ENCODE assay signal across 19 cellular contexts in the genomic region with DNA sequence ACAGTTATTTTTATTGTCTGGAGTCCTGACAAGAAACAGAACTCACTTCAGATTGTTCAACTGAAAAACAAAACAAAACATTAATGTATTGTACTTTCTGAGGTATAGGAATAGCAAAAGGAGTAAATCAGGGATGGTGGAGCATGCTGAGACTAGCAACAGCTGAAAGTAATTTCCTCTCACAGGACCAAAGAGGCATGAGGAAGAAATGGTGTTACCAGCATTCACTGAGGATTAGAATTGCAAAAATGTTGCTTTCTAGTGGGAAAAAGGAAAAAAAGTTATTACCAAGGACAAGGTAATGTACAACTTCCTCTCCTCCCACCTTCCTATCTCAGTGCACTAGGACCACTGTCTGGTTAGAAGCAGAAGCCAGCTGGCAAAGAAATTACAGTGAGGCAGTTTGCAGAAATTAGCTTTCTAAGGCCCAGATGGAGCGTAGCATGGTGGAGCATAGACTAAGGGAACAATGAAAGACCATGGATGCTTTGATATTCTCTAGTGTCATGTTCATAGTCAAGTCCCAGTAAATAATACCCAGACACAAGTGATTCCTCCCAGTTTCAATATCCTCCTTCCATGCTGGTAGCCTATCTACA.
A peak's percentile ranks its signal among the peaks of the same experiment; 100 is the strongest.
DNase-seq lines count a peak whose midpoint lies in the region; FAIRE-seq and TF ChIP-seq lines count a peak whose summit lies in the region.
"Had no signal": no experiment of that assay in that cellular context is flagged by ENCODE, and none has a peak within 500 bp of the region (broad histone marks: within the 10 kb centered on the region; RNA-seq: fewer than 3 reads in every experiment).

No MANE protein-coding gene starts in this region.

- CTCF ChIA-PET in H1 (lab: Charles Lee; ENCODE audit: partially characterized antibody), result interaction anchor here (0.6 to 1.4 kb wide), 4 partner anchors 10 to 57 kb away, joined by 3 to 4 read pairs (median 3); no protein-coding TSS in a partner anchor
- CTCF ChIA-PET in HEK293T (lab: Yijun Ruan, JAX), result no interaction called here

- DNase-seq in Karpas-422 (no peak), H1 (ENCODE audit: low read depth in 1 of 2, low spot score in 2 of 2) (no peak), hepatocyte (ENCODE audit: low spot score) (no peak), suprapubic skin (ENCODE audit: low spot score in 2 of 2) (no peak), SIG-M5 treated with dmso at 0.1 percent for 504 hours (lab: John Stamatoyannopoulos, UW; ENCODE audit: unreplicated experiment) (no peak), EL (no peak), HEK293T (ENCODE audit: extremely low spot score) (no peak)
- no peak for DNase-seq in activated CD8-positive, alpha-beta memory T cell treated with anti-CD3 and anti-CD28 coated beads, Interleukin-2, amount 50 U/mL, for 4 hours
- DNase-seq: activated effector memory CD4-positive, alpha-beta T cell treated with Interleukin-2 at 50 U/mL for 16 hours; NCI-H1694 treated with DMSO at 0.1 percent for 48 hours; NCI-H2227 treated with DMSO at 0.1 percent for 48 hours; NCI-H82; psoas muscle; SIG-M5; spleen; stimulated activated CD4-positive, alpha-beta T cell treated with anti-CD3 and anti-CD28 coated beads, Interleukin-4, amount 100 ng/mL, for 24 hours; upper lobe of left lung had no signal

- H3K23ac ChIP-seq in H1 (ENCODE audit: insufficient read length), result no peak overlapping the region

- H3K9me2 ChIP-seq in Karpas-422 (replicated peaks; ENCODE audit: insufficient read depth, low read length) (no peaks in the 10 kb centered on the region), hepatocyte (replicated peaks; ENCODE audit: insufficient read depth) (no peaks in the 10 kb centered on the region)

- H2AK5ac ChIP-seq in H1 (ENCODE audit: low read depth, low read length), result no peak overlapping the region

- H3K27ac ChIP-seq in Karpas-422 (ENCODE audit: low read length), result peak overlapping the region; percentile 42
- H3K27ac ChIP-seq in H1 (ENCODE audit: low read depth, low read length), result no peak overlapping the region
- H3K27ac ChIP-seq in hepatocyte, result peak overlapping the region; percentile 25
- peak overlapping the region; percentile 31 for H3K27ac ChIP-seq in suprapubic skin
- H3K27ac ChIP-seq: cardiac muscle cell, gastroesophageal sphincter, psoas muscle, spleen had no signal

- no peak overlapping the region for H3K4ac ChIP-seq in H1 (replicated peaks; ENCODE audit: insufficient read length, low read depth, low read length)

- no peaks in the 10 kb centered on the region for H3K79me2 ChIP-seq in Karpas-422 (ENCODE audit: low read length)
- no peaks in the 10 kb centered on the region for H3K79me2 ChIP-seq in H1 (ENCODE audit: control insufficient read depth in 1 of 2, insufficient read depth in 2 of 2, low read length in 2 of 2)
- H3K79me2 ChIP-seq in hepatocyte, result no peaks in the 10 kb centered on the region

- no peak overlapping the region for H4K5ac ChIP-seq in H1 (ENCODE audit: insufficient read length, low read depth, low read length)

- no peak overlapping the region for H2BK20ac ChIP-seq in H1 (ENCODE audit: low read length)

- 94% methylated on average over 1 of the region's 1 CpG; no CpG with 5 or more reads in 1 of the 2 experiments for WGBS in H1 (ENCODE audit: extremely low coverage in 1 of 2, insufficient coverage in 1 of 2, insufficient read length in 1 of 2, insufficient replicate concordance in 2 of 2, low coverage in 1 of 2, low lambda C conversion rate in 2 of 2, missing lambda C conversion rate in 1 of 2), 2 experiments
- 92% methylated on average over 1 of the region's 1 CpG for WGBS in hepatocyte (ENCODE audit: low lambda C conversion rate, missing lambda C conversion rate)
- WGBS in suprapubic skin, result 75% methylated on average over 1 of the region's 1 CpG

- TF ChIP-seq POLR2A in H1 (IDR thresholded peaks at IDR 0.05; ENCODE audit: control extremely low read depth in 1 of 2, low read depth in 2 of 2, low read length in 2 of 2) (no peak), suprapubic skin (IDR thresholded peaks at IDR 0.05) (no peak)

- no peak overlapping the region for H2BK15ac ChIP-seq in H1 (ENCODE audit: low read length)

- no peak overlapping the region for H4K8ac ChIP-seq in H1 (ENCODE audit: extremely low read depth, insufficient read depth, low read length)

- no peaks in the 10 kb centered on the region for H3K36me3 ChIP-seq in Karpas-422 (ENCODE audit: insufficient read depth, low read length)
- no peaks in the 10 kb centered on the region for H3K36me3 ChIP-seq in H1 (ENCODE audit: control insufficient read depth in 2 of 4, insufficient read depth in 4 of 4, low read length in 3 of 4)
- H3K36me3 ChIP-seq in hepatocyte (replicated peaks; ENCODE audit: insufficient read depth, low read depth), result no peaks in the 10 kb centered on the region
- no peaks in the 10 kb centered on the region for H3K36me3 ChIP-seq in suprapubic skin
- H3K36me3 ChIP-seq: cardiac muscle cell, gastroesophageal sphincter, spleen, upper lobe of left lung had no signal

- H3K9me3 ChIP-seq in Karpas-422 (ENCODE audit: low read length) (no peaks in the 10 kb centered on the region), H1 (ENCODE audit: insufficient read depth in 2 of 2, low read depth in 1 of 2, low read length in 1 of 2) (no peaks in the 10 kb centered on the region), hepatocyte (ENCODE audit: low read depth) (no peaks in the 10 kb centered on the region), suprapubic skin (no peaks in the 10 kb centered on the region)
- H3K9me3 ChIP-seq: gastroesophageal sphincter, psoas muscle, spleen, upper lobe of left lung had no signal

- H4K20me1 ChIP-seq in Karpas-422 (ENCODE audit: insufficient read depth, low read depth, low read length), result no peaks in the 10 kb centered on the region
- no peaks in the 10 kb centered on the region for H4K20me1 ChIP-seq in H1 (replicated peaks in 1 of 2; ENCODE audit: control insufficient read depth in 1 of 2, insufficient read depth in 2 of 2, low read length in 2 of 2)
- no peaks in the 10 kb centered on the region for H4K20me1 ChIP-seq in hepatocyte (ENCODE audit: insufficient read depth, poor library complexity, severe bottlenecking)

- peak overlapping the region; percentile 24 for H2BK120ac ChIP-seq in H1 (replicated peaks; ENCODE audit: low read depth, low read length)

- TF ChIP-seq RAD21 in H1 (IDR thresholded peaks at IDR 0.05 in 1 of 2, conservative IDR thresholded peaks at IDR 0.05 in 1 of 2; ENCODE audit: low read depth in 2 of 2, low read length in 2 of 2), result no peak

- H3K4me3 ChIP-seq in Karpas-422 (ENCODE audit: low read length), result no peak overlapping the region
- no peak overlapping the region for H3K4me3 ChIP-seq in H1 (ENCODE audit: extremely low read depth in 1 of 4, insufficient read depth in 2 of 4, low read depth in 3 of 4, low read length in 4 of 4)
- no peak overlapping the region for H3K4me3 ChIP-seq in hepatocyte
- H3K4me3 ChIP-seq in suprapubic skin, result no peak overlapping the region
- H3K4me3 ChIP-seq: cardiac muscle cell, gastroesophageal sphincter, psoas muscle, spleen, upper lobe of left lung had no signal

- H3K27me3 ChIP-seq in Karpas-422 (ENCODE audit: low read length), result no peaks in the 10 kb centered on the region
- no peaks in the 10 kb centered on the region; a peak in 1 of 7 replicates for H3K27me3 ChIP-seq in H1 (replicated peaks in 1 of 4; ENCODE audit: control insufficient read depth in 3 of 4, extremely low read depth in 1 of 4, insufficient read depth in 3 of 4, low read length in 3 of 4)
- no peaks in the 10 kb centered on the region for H3K27me3 ChIP-seq in hepatocyte
- no peaks in the 10 kb centered on the region for H3K27me3 ChIP-seq in suprapubic skin
- H3K27me3 ChIP-seq: cardiac muscle cell, gastroesophageal sphincter, spleen, upper lobe of left lung had no signal

- no peak overlapping the region for H3K56ac ChIP-seq in H1 (replicated peaks; ENCODE audit: insufficient read length, low read depth, low read length)

- H3K23me2 ChIP-seq in H1 (ENCODE audit: low read depth, low read length), result no peaks in the 10 kb centered on the region

- no peaks in the 10 kb centered on the region for H3K79me1 ChIP-seq in H1 (ENCODE audit: low read depth, low read length)

- no peak for TF ChIP-seq EP300 in H1 (IDR thresholded peaks at IDR 0.05; ENCODE audit: borderline replicate concordance in 1 of 2, low read depth in 2 of 2, low read length in 2 of 2)
- TF ChIP-seq EP300 in suprapubic skin (IDR thresholded peaks at IDR 0.05), result no peak

- TF ChIP-seq CTCF in H1 (IDR thresholded peaks at IDR 0.05; ENCODE audit: control extremely low read depth in 1 of 3, insufficient read depth in 1 of 3, low read depth in 1 of 3, low read length in 3 of 3) (no peak), hepatocyte (IDR thresholded peaks at IDR 0.05; ENCODE audit: poor library complexity) (no peak), suprapubic skin (IDR thresholded peaks at IDR 0.05) (no peak)

- H4K91ac ChIP-seq in H1 (replicated peaks; ENCODE audit: insufficient read length, low read length), result no peak overlapping the region

- no peak overlapping the region for H3K4me2 ChIP-seq in Karpas-422 (ENCODE audit: low read depth, low read length, poor library complexity, severe bottlenecking)
- no peak overlapping the region for H3K4me2 ChIP-seq in H1 (ENCODE audit: insufficient read depth in 1 of 2, low read depth in 2 of 2, low read length in 2 of 2)
- H3K4me2 ChIP-seq in hepatocyte, result no peak overlapping the region

- no peak overlapping the region for H2BK5ac ChIP-seq in H1 (ENCODE audit: low read depth, low read length)

- POLR2A ChIA-PET in H1 (lab: Charles Lee; ENCODE audit: partially characterized antibody) (no interaction called here), HEK293T (lab: Yijun Ruan, JAX) (no interaction called here)

- H2AFZ ChIP-seq in Karpas-422 (ENCODE audit: low read length) (0 out of 2 replicates have a peak overlapping the region, but pooled peaks have one; percentile 42), H1 (ENCODE audit: low read length) (peak overlapping the region; percentile 71; the same call in 1 of the 2 replicates), hepatocyte (no peak overlapping the region)

- H2BK12ac ChIP-seq in H1 (ENCODE audit: low read depth, low read length), result no peak overlapping the region

- no peak overlapping the region for H3K9ac ChIP-seq in Karpas-422 (ENCODE audit: low read length)
- no peak overlapping the region; a peak in 2 of 7 replicates for H3K9ac ChIP-seq in H1 (replicated peaks in 1 of 4; ENCODE audit: extremely low read depth in 1 of 4, low read depth in 3 of 4, low read length in 3 of 4)

- H3K14ac ChIP-seq in H1 (ENCODE audit: insufficient read length), result no peak overlapping the region

- H3K18ac ChIP-seq in H1 (ENCODE audit: extremely low read depth, low read length), result no peak overlapping the region

- H3K4me1 ChIP-seq in Karpas-422 (ENCODE audit: low read length) (peaks cover 34% of the 10 kb centered on the region), H1 (replicated peaks in 1 of 4; ENCODE audit: control insufficient read depth in 3 of 4, insufficient read depth in 4 of 4, low read length in 3 of 4) (no peaks in the 10 kb centered on the region), hepatocyte (ENCODE audit: insufficient read depth) (no peaks in the 10 kb centered on the region), suprapubic skin (peaks cover 2% of the 10 kb centered on the region)
- H3K4me1 ChIP-seq: gastroesophageal sphincter, psoas muscle, spleen, upper lobe of left lung had no signal

- no peak for FAIRE-seq in H1 (lab: Jason Lieb, UNC)

TF ChIP-seq in H1, 55 proteins besides CTCF, POLR2A, EP300 and RAD21 (continues in another document):
- TF ChIP-seq BRCA1 (IDR thresholded peaks at IDR 0.05; ENCODE audit: low read depth, low read length), result no peak
